ENCODE assay signal across 32 cellular contexts in genomic region chr17:12222392-12222791, GRCh38.
"Had no signal": no experiment of that assay in that cellular context is flagged by ENCODE, and none has a peak within 500 bp of the region (broad histone marks: within the 10 kb centered on the region; RNA-seq: fewer than 3 reads in every experiment).

No MANE protein-coding gene starts in this region.

- DNase-seq: activated CD4-positive, alpha-beta memory T cell treated with anti-CD3 and anti-CD28 coated beads, Interleukin-2, amount 10 ng/mL, durations not matched to agents 7 days and 5 days; activated CD4-positive, alpha-beta T cell treated with anti-CD3 and anti-CD28 coated beads for 36 hours; activated CD4-positive, alpha-beta T cell treated with anti-CD3 and anti-CD28 coated beads, Interleukin-2, amount 50 U/mL, for 1 hour; activated gamma-delta T cell treated with Interleukin-2 at 50 U/mL for 16 hours; activated naive CD4-positive, alpha-beta T cell treated with anti-CD3 and anti-CD28 coated beads, Interleukin-2, amount 10 ng/mL, durations not matched to agents 7 days and 5 days; activated naive CD8-positive, alpha-beta T cell treated with anti-CD3 and anti-CD28 coated beads, Interleukin-2, amount 10 ng/mL, durations not matched to agents 7 days and 5 days; activated T-cell treated with anti-CD3 and anti-CD28 coated beads for 4 hours; activated T-cell treated with anti-CD3 and anti-CD28 coated beads, Interleukin-2, amount 50 U/mL, for 72 hours; adrenal gland; aorta; caudate nucleus; NCI-H1092; NCI-H1417; NCI-H1694; NCI-H2029; NCI-H2107; NCI-H2171 treated with DMSO at 0.1 percent for 48 hours; NCI-H345; NCI-H510A; NCI-H526 treated with DMSO at 0.1 percent for 48 hours; NCI-H82; OCI-M1; Right ventricle myocardium superior; SJCRH30; SK-N-SH; T-helper 1 cell had no signal

- H3K36me3 ChIP-seq: adrenal gland, breast epithelium, SJCRH30 had no signal

- H3K27ac ChIP-seq: adrenal gland, breast epithelium, coronary artery, RWPE1, SJCRH30, VCaP had no signal

- H3K4me3 Mint-ChIP-seq: activated CD4-positive, alpha-beta memory T cell treated with anti-CD3 and anti-CD28 coated beads, Interleukin-2, amount 10 ng/mL, durations not matched to agents 7 days and 5 days; activated CD4-positive, alpha-beta T cell treated with anti-CD3 and anti-CD28 coated beads for 36 hours; activated naive CD4-positive, alpha-beta T cell treated with anti-CD3 and anti-CD28 coated beads, Interleukin-2, amount 10 ng/mL, durations not matched to agents 7 days and 5 days; activated naive CD8-positive, alpha-beta T cell treated with anti-CD3 and anti-CD28 coated beads, Interleukin-2, amount 10 ng/mL, durations not matched to agents 7 days and 5 days; activated T-cell treated with anti-CD3 and anti-CD28 coated beads, Interleukin-2, amount 50 U/mL, for 72 hours had no signal

- H3K4me3 ChIP-seq: adrenal gland, breast epithelium, coronary artery, SJCRH30 had no signal

- H3K4me1 Mint-ChIP-seq: activated CD4-positive, alpha-beta memory T cell treated with anti-CD3 and anti-CD28 coated beads, Interleukin-2, amount 10 ng/mL, durations not matched to agents 7 days and 5 days; activated CD4-positive, alpha-beta T cell treated with anti-CD3 and anti-CD28 coated beads for 36 hours; activated naive CD4-positive, alpha-beta T cell treated with anti-CD3 and anti-CD28 coated beads, Interleukin-2, amount 10 ng/mL, durations not matched to agents 7 days and 5 days; activated naive CD8-positive, alpha-beta T cell treated with anti-CD3 and anti-CD28 coated beads, Interleukin-2, amount 10 ng/mL, durations not matched to agents 7 days and 5 days had no signal

- H3K4me1 ChIP-seq: adrenal gland, breast epithelium, SJCRH30 had no signal

- H3K9ac ChIP-seq: SK-N-SH had no signal

- ATAC-seq: activated CD4-positive, alpha-beta T cell treated with anti-CD3 and anti-CD28 coated beads for 36 hours; activated T-cell treated with anti-CD3 and anti-CD28 coated beads, Interleukin-2, amount 50 U/mL, for 72 hours; Panc1 had no signal

- H3K27me3 Mint-ChIP-seq: activated CD4-positive, alpha-beta memory T cell treated with anti-CD3 and anti-CD28 coated beads, Interleukin-2, amount 10 ng/mL, durations not matched to agents 7 days and 5 days; activated naive CD4-positive, alpha-beta T cell treated with anti-CD3 and anti-CD28 coated beads, Interleukin-2, amount 10 ng/mL, durations not matched to agents 7 days and 5 days; activated naive CD8-positive, alpha-beta T cell treated with anti-CD3 and anti-CD28 coated beads, Interleukin-2, amount 10 ng/mL, durations not matched to agents 7 days and 5 days had no signal

- H3K27me3 ChIP-seq: adrenal gland, breast epithelium had no signal

- H3K36me3 Mint-ChIP-seq: activated naive CD4-positive, alpha-beta T cell treated with anti-CD3 and anti-CD28 coated beads, Interleukin-2, amount 10 ng/mL, durations not matched to agents 7 days and 5 days; activated naive CD8-positive, alpha-beta T cell treated with anti-CD3 and anti-CD28 coated beads, Interleukin-2, amount 10 ng/mL, durations not matched to agents 7 days and 5 days had no signal

- H3K9me3 ChIP-seq: adrenal gland, breast epithelium, SK-N-SH had no signal

- H3K27ac Mint-ChIP-seq: activated CD4-positive, alpha-beta memory T cell treated with anti-CD3 and anti-CD28 coated beads, Interleukin-2, amount 10 ng/mL, durations not matched to agents 7 days and 5 days; activated CD4-positive, alpha-beta T cell treated with anti-CD3 and anti-CD28 coated beads for 36 hours; activated naive CD4-positive, alpha-beta T cell treated with anti-CD3 and anti-CD28 coated beads, Interleukin-2, amount 10 ng/mL, durations not matched to agents 7 days and 5 days; activated naive CD8-positive, alpha-beta T cell treated with anti-CD3 and anti-CD28 coated beads, Interleukin-2, amount 10 ng/mL, durations not matched to agents 7 days and 5 days; activated T-cell treated with anti-CD3 and anti-CD28 coated beads, Interleukin-2, amount 50 U/mL, for 72 hours; activated T-helper 2 cell treated with anti-CD3 and anti-CD28 coated beads, Interferon-gamma antibody, Interleukin-2, Interleukin-4, amounts not matched to agents 10 μg/mL and 5 μg/mL and 100 μg/mL, durations not matched to agents 14 hours and 24 hours and 36 hours had no signal

- H3K9me3 Mint-ChIP-seq: activated CD4-positive, alpha-beta memory T cell treated with anti-CD3 and anti-CD28 coated beads, Interleukin-2, amount 10 ng/mL, durations not matched to agents 7 days and 5 days had no signal
